ENCODE assay signal across 8 cellular contexts in the genomic region with DNA sequence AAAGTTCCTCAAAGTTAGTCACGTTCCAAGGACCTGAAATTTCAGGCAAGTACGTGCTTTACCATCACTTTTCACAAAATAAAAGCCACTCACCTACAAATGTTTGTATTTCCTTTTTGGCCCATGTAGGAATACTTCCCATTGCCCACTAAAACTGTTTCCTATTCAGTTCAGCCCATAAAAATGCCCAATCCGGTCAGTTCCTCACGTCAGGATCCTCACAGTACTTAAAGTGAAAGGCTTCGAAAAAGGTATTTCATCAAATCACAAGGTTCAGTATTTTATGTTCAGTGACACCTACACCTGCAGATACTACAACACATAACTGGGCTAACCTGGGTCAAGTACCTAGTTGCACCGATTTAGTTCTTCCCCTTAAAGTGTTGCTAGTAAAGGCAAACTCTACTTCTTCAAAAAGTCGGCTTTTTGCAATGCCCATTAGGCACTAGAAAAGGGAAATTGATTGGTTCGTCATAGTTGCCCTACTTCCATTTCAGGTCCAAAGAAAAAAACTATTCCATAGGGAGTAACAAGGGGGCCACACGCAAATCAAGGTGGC. TPM values are rescaled to one million over a fixed set of nuclear protein-coding genes. Genes with fewer than 3 reads are reported as not detected.
A peak's percentile ranks its signal among the peaks of the same experiment; 100 is the strongest.
DNase-seq lines count a peak whose midpoint lies in the region; ATAC-seq and TF ChIP-seq lines count a peak whose summit lies in the region.

No MANE protein-coding gene starts in this region.

- H3K4me1 Mint-ChIP-seq in T-helper 17 cell = peaks cover 48% of the 10 kb centered on the region

- H3K79me1 ChIP-seq in neuronal stem cell (ENCODE audit: low read depth, low read length) = no peaks in the 10 kb centered on the region

- H3K14ac ChIP-seq in neuronal stem cell (ENCODE audit: low read length) = no peak overlapping the region

- H2BK5ac ChIP-seq in neuronal stem cell (ENCODE audit: low read length) = no peak overlapping the region

- H4K91ac ChIP-seq in neuronal stem cell (ENCODE audit: low read depth, low read length, poor library complexity) = no peak overlapping the region

- H3K23ac ChIP-seq in neuronal stem cell (ENCODE audit: low read depth, low read length, poor library complexity) = no peak overlapping the region

- H3K27ac ChIP-seq in C4-2B (peak overlapping the region; percentile 89), HL-60 (replicated peaks) (peak overlapping the region; percentile 95), esophagus squamous epithelium (peak overlapping the region; percentile 93 to 98 (median 96)), neuronal stem cell (replicated peaks; ENCODE audit: low read length) (no peak overlapping the region)

- H3K4me3 Mint-ChIP-seq in T-helper 17 cell = peak overlapping the region; percentile 98

- H3K18ac ChIP-seq in neuronal stem cell (ENCODE audit: low read length) = no peak overlapping the region

- 3 to 6% methylated on average over 9 of the region's 9 CpGs for WGBS in esophagus squamous epithelium, 2 donors
- no CpG with 5 or more reads among the region's 9 CpGs for WGBS in neuronal stem cell (ENCODE audit: extremely low coverage in 2 of 2, insufficient read length in 2 of 2, insufficient replicate concordance in 1 of 2), 2 donors

- ATAC-seq in T-helper 17 cell (no peak), GM21447 (IDR thresholded peaks at IDR 0.05; ENCODE audit: unreplicated experiment) (no peak), HG02840 (IDR thresholded peaks at IDR 0.05; ENCODE audit: low FRiP score, unreplicated experiment) (no peak)

- peak overlapping the region; percentile 89 for H3K9ac ChIP-seq in neuronal stem cell (ENCODE audit: low read depth, low read length, poor library complexity)

- H3K4me3 ChIP-seq in HL-60 (replicated peaks; ENCODE audit: insufficient read depth, low read length) = peak overlapping the region; percentile 96
- peak overlapping the region; percentile 76 to 97 (median 90) for H3K4me3 ChIP-seq in esophagus squamous epithelium
- peak overlapping the region; percentile 94 to 95 for H3K4me3 ChIP-seq in neuronal stem cell (ENCODE audit: low read length in 2 of 2)

- DNase-seq in HL-60 (ENCODE audit: low read depth in 1 of 2, low spot score in 1 of 2) (peak in 1 of 2 experiments; percentile 51), T-helper 17 cell (no peak), esophagus squamous epithelium (lab: John Stamatoyannopoulos, UW) (no peak), neuronal stem cell (ENCODE audit: low spot score) (peak; percentile 6), occipital lobe (lab: John Stamatoyannopoulos, UW) (no peak)

- no peak overlapping the region for H2AK5ac ChIP-seq in neuronal stem cell (ENCODE audit: low read depth, low read length)

- H3K36me3 Mint-ChIP-seq in T-helper 17 cell (ENCODE audit: low read depth) = peaks cover 10% of the 10 kb centered on the region

- no peaks in the 10 kb centered on the region for H3K27me3 Mint-ChIP-seq in T-helper 17 cell

- peaks cover 2% of the 10 kb centered on the region for H3K9me3 ChIP-seq in T-helper 17 cell (ENCODE audit: control insufficient read depth, low read length, poor library complexity, severe bottlenecking)
- no peaks in the 10 kb centered on the region for H3K9me3 ChIP-seq in esophagus squamous epithelium
- H3K9me3 ChIP-seq in neuronal stem cell (replicated peaks in 1 of 2; ENCODE audit: control insufficient read depth in 2 of 2, insufficient read depth in 1 of 2, low read depth in 1 of 2, low read length in 2 of 2) = no peaks in the 10 kb centered on the region

- H3K27ac Mint-ChIP-seq in T-helper 17 cell = peak overlapping the region; percentile 99

- H2AFZ ChIP-seq in neuronal stem cell (ENCODE audit: low read length) = peak overlapping the region; percentile 97

- no peaks in the 10 kb centered on the region for H3K27me3 ChIP-seq in HL-60 (ENCODE audit: insufficient read depth, poor library complexity, severe bottlenecking)
- no peaks in the 10 kb centered on the region for H3K27me3 ChIP-seq in esophagus squamous epithelium
- no peaks in the 10 kb centered on the region for H3K27me3 ChIP-seq in neuronal stem cell (ENCODE audit: control insufficient read depth in 3 of 3, insufficient read depth in 3 of 3, low read depth in 1 of 3, low read length in 3 of 3)

- H2BK120ac ChIP-seq in neuronal stem cell (ENCODE audit: low read depth, low read length) = no peak overlapping the region

- peaks cover 4 to 57% (median 14%) of the 10 kb centered on the region in 3 donors for H3K4me1 ChIP-seq in esophagus squamous epithelium
- peaks cover 0 to 3% of the 10 kb centered on the region in 2 donors for H3K4me1 ChIP-seq in neuronal stem cell (ENCODE audit: control insufficient read depth in 2 of 2, insufficient read depth in 1 of 2, low read depth in 1 of 2, low read length in 2 of 2)

- H3K4me2 ChIP-seq in neuronal stem cell (ENCODE audit: insufficient read depth, low read length, poor library complexity, severe bottlenecking) = peak overlapping the region; percentile 64

- intact Hi-C loops in esophagus squamous epithelium (cut with DNase I) = no loop called here

- H3K4ac ChIP-seq in neuronal stem cell (ENCODE audit: low read length) = no peak overlapping the region

- no peak overlapping the region for H2BK15ac ChIP-seq in neuronal stem cell (ENCODE audit: low read length)

- TF ChIP-seq POLR2A in esophagus squamous epithelium (IDR thresholded peaks at IDR 0.05) = no peak

- no peaks in the 10 kb centered on the region for H3K36me3 ChIP-seq in esophagus squamous epithelium
- H3K36me3 ChIP-seq in neuronal stem cell (replicated peaks in 1 of 2; ENCODE audit: control insufficient read depth in 2 of 2, insufficient read depth in 2 of 2, low read length in 2 of 2) = peaks cover 0 to 7% of the 10 kb centered on the region in 2 donors

- TF ChIP-seq CTCF in C4-2B (conservative IDR thresholded peaks at IDR 0.05) (no peak), HL-60 (IDR thresholded peaks at IDR 0.05; ENCODE audit: insufficient read depth, low read length) (no peak), esophagus squamous epithelium (IDR thresholded peaks at IDR 0.05) (no peak)

- H4K8ac ChIP-seq in neuronal stem cell (ENCODE audit: low read depth, low read length) = no peak overlapping the region

- H2BK12ac ChIP-seq in neuronal stem cell (ENCODE audit: low read length) = no peak overlapping the region

RNA-seq across cellular contexts. Expression of a gene that starts 1.1 kb away (rescaled TPM):
- total RNA-seq in T-helper 17 cell (10 to 100 TPM; 29.2 to 29.6 TPM), esophagus squamous epithelium (10 to 100 TPM; 15.9 to 39.9 (median 35.1) TPM), occipital lobe (86.9 TPM)
- polyA plus RNA-seq in neuronal stem cell (2013, experiment 1 of 2) = 13.0 TPM
- polyA plus RNA-seq in neuronal stem cell (2013, experiment 2 of 2) = 13.2 TPM
